1 cellular context compared by ENCODE assay signal in genomic region chr6:34696189-34696738, GRCh38.
A peak's percentile ranks its signal among the peaks of the same experiment; 100 is the strongest.
TF ChIP-seq lines count a peak whose summit lies in the region.

No MANE protein-coding gene starts in this region.

TF ChIP-seq in HepG2, 621 proteins besides CTCF, POLR2A, EP300 and RAD21 (continued from another document):
- TF ChIP-seq ZBTB43 (CRISPR knock-in tag; conservative IDR thresholded peaks at IDR 0.05) (no peak; the same call in 1 of the 2 replicates), AHR (CRISPR knock-in tag; IDR thresholded peaks at IDR 0.05) (0 out of 2 replicates have a peak, but pooled peaks have one; percentile 17), TEAD2 (CRISPR knock-in tag; IDR thresholded peaks at IDR 0.05) (no peak), RFX3 (CRISPR knock-in tag; IDR thresholded peaks at IDR 0.05) (no peak), ZKSCAN8 (CRISPR knock-in tag; IDR thresholded peaks at IDR 0.05; ENCODE audit: borderline replicate concordance) (no peak), ZNF3 (CRISPR knock-in tag; IDR thresholded peaks at IDR 0.05) (no peak), ZFP82 (CRISPR knock-in tag; IDR thresholded peaks at IDR 0.05; ENCODE audit: borderline replicate concordance) (no peak), IRF2 (CRISPR knock-in tag; IDR thresholded peaks at IDR 0.05) (no peak), ZNF33B (CRISPR knock-in tag; IDR thresholded peaks at IDR 0.05) (peak; percentile 92), SMAD3 (CRISPR knock-in tag; IDR thresholded peaks at IDR 0.05) (no peak), ATF7-NPFF (CRISPR knock-in tag; IDR thresholded peaks at IDR 0.05; ENCODE audit: low read depth) (peak; percentile 33; the same call in 1 of the 2 replicates), ZNF205 (CRISPR knock-in tag; IDR thresholded peaks at IDR 0.05) (no peak), ZMYM2 (CRISPR knock-in tag; IDR thresholded peaks at IDR 0.05) (no peak), SP2 (CRISPR knock-in tag; IDR thresholded peaks at IDR 0.05) (no peak), REPIN1 (CRISPR knock-in tag; IDR thresholded peaks at IDR 0.05; ENCODE audit: borderline replicate concordance, low read depth) (no peak; the same call in 1 of the 2 replicates)
- TF ChIP-seq, protein P1, sequence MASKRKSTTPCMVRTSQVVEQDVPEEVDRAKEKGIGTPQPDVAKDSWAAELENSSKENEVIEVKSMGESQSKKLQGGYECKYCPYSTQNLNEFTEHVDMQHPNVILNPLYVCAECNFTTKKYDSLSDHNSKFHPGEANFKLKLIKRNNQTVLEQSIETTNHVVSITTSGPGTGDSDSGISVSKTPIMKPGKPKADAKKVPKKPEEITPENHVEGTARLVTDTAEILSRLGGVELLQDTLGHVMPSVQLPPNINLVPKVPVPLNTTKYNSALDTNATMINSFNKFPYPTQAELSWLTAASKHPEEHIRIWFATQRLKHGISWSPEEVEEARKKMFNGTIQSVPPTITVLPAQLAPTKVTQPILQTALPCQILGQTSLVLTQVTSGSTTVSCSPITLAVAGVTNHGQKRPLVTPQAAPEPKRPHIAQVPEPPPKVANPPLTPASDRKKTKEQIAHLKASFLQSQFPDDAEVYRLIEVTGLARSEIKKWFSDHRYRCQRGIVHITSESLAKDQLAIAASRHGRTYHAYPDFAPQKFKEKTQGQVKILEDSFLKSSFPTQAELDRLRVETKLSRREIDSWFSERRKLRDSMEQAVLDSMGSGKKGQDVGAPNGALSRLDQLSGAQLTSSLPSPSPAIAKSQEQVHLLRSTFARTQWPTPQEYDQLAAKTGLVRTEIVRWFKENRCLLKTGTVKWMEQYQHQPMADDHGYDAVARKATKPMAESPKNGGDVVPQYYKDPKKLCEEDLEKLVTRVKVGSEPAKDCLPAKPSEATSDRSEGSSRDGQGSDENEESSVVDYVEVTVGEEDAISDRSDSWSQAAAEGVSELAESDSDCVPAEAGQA (IDR thresholded peaks at IDR 0.05; ENCODE audit: low read depth) = peak; percentile 59; the same call in 1 of the 2 replicates
- TF ChIP-seq, protein P1 (CRISPR knock-in tag; IDR thresholded peaks at IDR 0.05; ENCODE audit: borderline replicate concordance) = no peak
- TF ChIP-seq, protein P2, sequence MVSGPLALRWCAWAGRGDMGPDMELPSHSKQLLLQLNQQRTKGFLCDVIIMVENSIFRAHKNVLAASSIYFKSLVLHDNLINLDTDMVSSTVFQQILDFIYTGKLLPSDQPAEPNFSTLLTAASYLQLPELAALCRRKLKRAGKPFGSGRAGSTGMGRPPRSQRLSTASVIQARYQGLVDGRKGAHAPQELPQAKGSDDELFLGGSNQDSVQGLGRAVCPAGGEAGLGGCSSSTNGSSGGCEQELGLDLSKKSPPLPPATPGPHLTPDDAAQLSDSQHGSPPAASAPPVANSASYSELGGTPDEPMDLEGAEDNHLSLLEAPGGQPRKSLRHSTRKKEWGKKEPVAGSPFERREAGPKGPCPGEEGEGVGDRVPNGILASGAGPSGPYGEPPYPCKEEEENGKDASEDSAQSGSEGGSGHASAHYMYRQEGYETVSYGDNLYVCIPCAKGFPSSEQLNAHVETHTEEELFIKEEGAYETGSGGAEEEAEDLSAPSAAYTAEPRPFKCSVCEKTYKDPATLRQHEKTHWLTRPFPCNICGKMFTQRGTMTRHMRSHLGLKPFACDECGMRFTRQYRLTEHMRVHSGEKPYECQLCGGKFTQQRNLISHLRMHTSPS (CRISPR knock-in tag; IDR thresholded peaks at IDR 0.05; ENCODE audit: low read depth) = 0 out of 2 replicates have a peak, but pooled peaks have one; percentile 15
- TF ChIP-seq, protein P3, sequence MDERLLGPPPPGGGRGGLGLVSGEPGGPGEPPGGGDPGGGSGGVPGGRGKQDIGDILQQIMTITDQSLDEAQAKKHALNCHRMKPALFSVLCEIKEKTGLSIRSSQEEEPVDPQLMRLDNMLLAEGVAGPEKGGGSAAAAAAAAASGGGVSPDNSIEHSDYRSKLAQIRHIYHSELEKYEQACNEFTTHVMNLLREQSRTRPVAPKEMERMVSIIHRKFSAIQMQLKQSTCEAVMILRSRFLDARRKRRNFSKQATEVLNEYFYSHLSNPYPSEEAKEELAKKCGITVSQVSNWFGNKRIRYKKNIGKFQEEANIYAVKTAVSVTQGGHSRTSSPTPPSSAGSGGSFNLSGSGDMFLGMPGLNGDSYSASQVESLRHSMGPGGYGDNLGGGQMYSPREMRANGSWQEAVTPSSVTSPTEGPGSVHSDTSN (CRISPR knock-in tag; IDR thresholded peaks at IDR 0.05) = no peak
TF ChIP-seq in HepG2: peak in this region for 167.
